In genomic region chr7:28697898-28698563, GRCh38 we compare ENCODE assay signal across 18 cellular contexts.
A peak's percentile ranks its signal among the peaks of the same experiment; 100 is the strongest.
DNase-seq lines count a peak whose midpoint lies in the region; ATAC-seq, FAIRE-seq and TF ChIP-seq lines count a peak whose summit lies in the region.
"Had no signal": no experiment of that assay in that cellular context is flagged by ENCODE, and none has a peak within 500 bp of the region (broad histone marks: within the 10 kb centered on the region; RNA-seq: fewer than 3 reads in every experiment).

No MANE protein-coding gene starts in this region.

- no peak overlapping the region for H3K4me3 ChIP-seq in fibroblast of mammary gland (ENCODE audit: control insufficient read depth, low read depth, low read length)
- H3K4me3 ChIP-seq: Peyer's patch had no signal

- H3K4me3 Mint-ChIP-seq in activated B cell treated with CpG ODN at 0.5 μM for 24 hours, result peak overlapping the region; percentile 32

- H3K27me3 Mint-ChIP-seq in activated B cell treated with CpG ODN at 0.5 μM for 24 hours, result no peaks in the 10 kb centered on the region

- H3K36me3 Mint-ChIP-seq in activated B cell treated with CpG ODN at 0.5 μM for 24 hours (ENCODE audit: low read depth), result no peaks in the 10 kb centered on the region

- no peaks in the 10 kb centered on the region for H3K9me3 Mint-ChIP-seq in activated B cell treated with CpG ODN at 0.5 μM for 24 hours

- intact Hi-C loops in activated B cell treated with CpG ODN at 0.5 μM for 24 hours (cut with micrococcal nuclease), result no loop called here

- TF ChIP-seq CTCF in activated B cell treated with CpG ODN at 0.5 μM for 24 hours (IDR thresholded peaks at IDR 0.05) (no peak), fibroblast of mammary gland (conservative IDR thresholded peaks at IDR 0.05; ENCODE audit: control insufficient read depth, insufficient read depth, low read depth, low read length) (no peak)

- FAIRE-seq in urothelium cell line (lab: Jason Lieb, UNC), result peak; percentile 5
- FAIRE-seq: GM19239 had no signal

- CTCF ChIA-PET in activated B cell treated with CpG ODN at 0.5 μM for 24 hours (lab: Charles Lee), result no interaction called here

- no peak overlapping the region for H3K27ac Mint-ChIP-seq in activated B cell treated with CpG ODN at 0.5 μM for 24 hours

- POLR2A ChIA-PET in activated B cell treated with CpG ODN at 0.5 μM for 24 hours (lab: Charles Lee), result no interaction called here

- ATAC-seq in activated B cell treated with CpG ODN at 0.5 μM for 24 hours (ENCODE audit: low read depth) (no peak), HG02588 (IDR thresholded peaks at IDR 0.05; ENCODE audit: unreplicated experiment) (no peak)
- ATAC-seq: HCT116 had no signal

- peaks cover 43% of the 10 kb centered on the region for H3K4me1 Mint-ChIP-seq in activated B cell treated with CpG ODN at 0.5 μM for 24 hours

- DNase-seq in GM03348 (ENCODE audit: low spot score) (peak; percentile 22), activated B cell treated with CpG ODN at 0.5 μM for 24 hours (no peak), fibroblast of mammary gland (ENCODE audit: low read depth) (peak; percentile 38), urothelium cell line (ENCODE audit: low spot score) (no peak), NCI-H69 (lab: John Stamatoyannopoulos, UW) (no peak), HCEC 1CT (no peak)
- DNase-seq: COR-L47, DMS153, KBM-7, NCI-H1105, NCI-H1694 treated with DMSO at 0.1 percent for 48 hours, NCI-H345, Peyer's patch, Right ventricle myocardium superior, SK-N-SH had no signal

Comparison
In these comparisons a context has a peak if more than half of its experiments do, and no peak if none do; other contexts are left out.
1. DNase-seq: peak in GM03348 (single experiment) and fibroblast of mammary gland (single experiment); none in activated B cell treated with CpG ODN at 0.5 μM for 24 hours (single experiment), urothelium cell line (single experiment), NCI-H69 (single experiment) and HCEC 1CT (single experiment).